In the genomic region with DNA sequence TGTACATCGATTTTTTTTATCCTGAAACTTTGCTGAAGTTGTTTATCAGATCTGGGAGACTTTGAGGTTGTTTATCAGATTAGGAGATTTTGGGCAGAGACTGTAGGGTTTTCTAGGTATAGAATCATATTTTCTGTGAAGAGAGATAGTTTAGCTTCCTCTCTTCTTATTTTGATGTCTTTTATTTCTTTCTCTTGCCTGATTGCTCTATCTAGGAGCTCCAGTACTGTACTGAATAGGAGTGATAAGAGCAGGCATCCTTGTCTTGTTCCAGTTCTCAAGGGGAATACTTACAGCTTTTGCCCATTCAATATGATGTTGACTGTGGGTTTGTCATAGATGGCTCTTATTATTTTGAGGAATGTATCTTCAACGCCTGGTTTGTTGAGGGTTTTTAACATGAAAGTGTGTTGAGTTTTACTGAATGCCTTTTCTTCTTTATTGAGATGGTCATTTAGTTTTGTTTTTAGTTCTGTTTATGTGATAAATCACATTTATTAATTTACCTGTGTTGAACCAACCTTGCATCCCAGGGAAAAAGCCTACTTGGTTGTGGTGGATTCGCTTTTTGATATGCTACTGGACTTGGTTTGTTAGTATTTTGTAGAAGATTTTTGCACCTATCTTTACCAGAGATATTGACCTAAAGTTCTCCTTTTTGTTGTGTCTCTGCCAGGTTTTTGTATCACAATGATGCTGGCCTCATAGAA, we compare ENCODE assay signal across 8 cellular contexts.
"Had no signal": no experiment of that assay in that cellular context is flagged by ENCODE, and none has a peak within 500 bp of the region (broad histone marks: within the 10 kb centered on the region; RNA-seq: fewer than 3 reads in every experiment).

No MANE protein-coding gene starts in this region.

- H3K4me1 Mint-ChIP-seq: GM23338 had no signal

- DNase-seq: H9, HCEC 1CT, IMR-90, KBM-7 had no signal

- FAIRE-seq: H1, H54, HTR-8/SVneo had no signal

- H3K4me3 Mint-ChIP-seq: GM23338, H9 had no signal

- H3K27ac Mint-ChIP-seq: GM23338, H9 had no signal
